Comparison of ENCODE assay signal across 16 cellular contexts in the genomic region with DNA sequence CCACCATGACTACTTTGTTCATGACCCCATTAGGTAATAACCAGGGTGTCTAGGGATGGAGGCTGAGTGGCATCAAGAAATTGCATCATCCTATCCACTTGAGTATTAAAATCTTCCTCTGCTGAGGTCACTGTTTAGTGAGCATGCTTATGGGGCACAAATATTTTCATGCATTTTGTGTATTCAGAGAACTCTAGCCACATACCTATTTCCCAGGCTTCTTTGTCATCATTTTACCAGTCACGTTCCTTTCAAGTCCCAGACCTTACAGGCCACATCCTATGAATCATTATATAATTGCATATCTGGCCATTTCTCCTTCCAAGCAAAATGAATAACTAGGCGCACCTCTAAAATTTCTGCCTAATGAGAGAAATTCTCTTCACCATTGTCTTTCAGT.
A peak's percentile ranks its signal among the peaks of the same experiment; 100 is the strongest.
DNase-seq lines count a peak whose midpoint lies in the region; ATAC-seq and TF ChIP-seq lines count a peak whose summit lies in the region.
"Had no signal": no experiment of that assay in that cellular context is flagged by ENCODE, and none has a peak within 500 bp of the region (broad histone marks: within the 10 kb centered on the region; RNA-seq: fewer than 3 reads in every experiment).

No MANE protein-coding gene starts in this region.

- 97% methylated on average over 2 of the region's 2 CpGs for WGBS in prostate gland

- POLR2A ChIA-PET in PC-3 (lab: Charles Lee; ENCODE audit: unreplicated experiment): no interaction called here

- no peak for TF ChIP-seq POLR2A in prostate gland (IDR thresholded peaks at IDR 0.05)

- H3K4me3 ChIP-seq in PC-3 (ENCODE audit: low read length) (no peak overlapping the region), astrocyte of the cerebellum (ENCODE audit: low read depth, low read length) (no peak overlapping the region), prostate gland (no peak overlapping the region)
- H3K4me3 ChIP-seq: A549 had no signal

- H4K20me1 ChIP-seq in PC-3 (ENCODE audit: low read length): no peaks in the 10 kb centered on the region

- no peak overlapping the region for H3K4me2 ChIP-seq in PC-3 (ENCODE audit: low read length)
- H3K4me2 ChIP-seq: A549 had no signal

- H3K27me3 ChIP-seq in PC-3 (ENCODE audit: low read length) (no peaks in the 10 kb centered on the region), prostate gland (replicated peaks; ENCODE audit: insufficient read depth) (no peaks in the 10 kb centered on the region)
- H3K27me3 ChIP-seq: BE2C had no signal

- no peaks in the 10 kb centered on the region for H3K79me2 ChIP-seq in PC-3 (ENCODE audit: low read length)

- H3K9ac ChIP-seq in PC-3 (ENCODE audit: low read length): no peak overlapping the region

- H3K9me3 ChIP-seq in PC-3 (ENCODE audit: low read length): no peaks in the 10 kb centered on the region
- H3K9me3 ChIP-seq in prostate gland: no peaks in the 10 kb centered on the region
- H3K9me3 ChIP-seq: A549, BE2C had no signal

- CTCF ChIA-PET in PC-3 (lab: Charles Lee): no interaction called here

- intact Hi-C loops in PC-3 (cut with micrococcal nuclease): no loop called here
- intact Hi-C loops in prostate gland (cut with DNase I): no loop called here

- H3K9me2 ChIP-seq in PC-3 (replicated peaks; ENCODE audit: low read length): no peaks in the 10 kb centered on the region

- peak; percentile 38 for ATAC-seq in PC-3
- ATAC-seq in HG03025 (IDR thresholded peaks at IDR 0.05; ENCODE audit: low FRiP score, unreplicated experiment): no peak
- ATAC-seq: A549; CD8-positive, alpha-beta T cell; HCT116 had no signal

- no peak overlapping the region for H2AFZ ChIP-seq in PC-3 (ENCODE audit: low read length)

- H3K27ac ChIP-seq in PC-3 (ENCODE audit: low read length) (no peak overlapping the region), prostate gland (no peak overlapping the region)
- H3K27ac ChIP-seq: A549, C4-2B had no signal

- in situ Hi-C loops in astrocyte of the cerebellum (cut with HindIII; ENCODE audit: low sequenced_read_pairs): no loop called here

- no peak for TF ChIP-seq CTCF in PC-3 (conservative IDR thresholded peaks at IDR 0.05; ENCODE audit: low read depth, low read length)
- no peak for TF ChIP-seq CTCF in astrocyte of the cerebellum (IDR thresholded peaks at IDR 0.05; ENCODE audit: low read depth, low read length, missing control alignments)
- no peak for TF ChIP-seq CTCF in prostate gland (IDR thresholded peaks at IDR 0.05)

- H3K4me1 ChIP-seq in PC-3 (ENCODE audit: insufficient read depth, low read length): no peaks in the 10 kb centered on the region
- no peaks in the 10 kb centered on the region for H3K4me1 ChIP-seq in prostate gland (replicated peaks)
- H3K4me1 ChIP-seq: A549, BE2C had no signal

- BruUV-seq in PC-3 (replicated peaks; lab: Mats Ljungman, UMichigan): no TSS peak

- H3F3A ChIP-seq in PC-3 (ENCODE audit: low read length, unreplicated experiment): no peaks in the 10 kb centered on the region

- H3K36me3 ChIP-seq in PC-3 (ENCODE audit: low read depth, low read length): no peaks in the 10 kb centered on the region
- no peaks in the 10 kb centered on the region for H3K36me3 ChIP-seq in prostate gland
- H3K36me3 ChIP-seq: BE2C had no signal

- DNase-seq in H4 (ENCODE audit: low spot score): peak; percentile 1
- DNase-seq in PC-3: peak; percentile 37
- DNase-seq in astrocyte of the cerebellum (ENCODE audit: low read depth): peak; percentile 0
- DNase-seq in NCI-H1105 treated with DMSO at 0.1 percent for 48 hours (lab: John Stamatoyannopoulos, UW): no peak
- DNase-seq in ecto neural progenitor cell (ENCODE audit: low spot score): no peak
- no peak for DNase-seq in prostate gland (ENCODE audit: low spot score)
- DNase-seq: BE2C; CD8-positive, alpha-beta T cell; COR-L47; DMS153; DMS79 treated with DMSO at 0.1 percent for 48 hours; GF-D8 had no signal

Comparison
In these comparisons a context has a peak if more than half of its experiments do, and no peak if none do; other contexts are left out.
1. DNase-seq: peak in H4 (single experiment), PC-3 (single experiment) and astrocyte of the cerebellum (single experiment); none in NCI-H1105 treated with DMSO at 0.1 percent for 48 hours (single experiment), ecto neural progenitor cell (single experiment) and prostate gland (single experiment).